Comparison of ENCODE assay signal across 11 cellular contexts in the genomic region with DNA sequence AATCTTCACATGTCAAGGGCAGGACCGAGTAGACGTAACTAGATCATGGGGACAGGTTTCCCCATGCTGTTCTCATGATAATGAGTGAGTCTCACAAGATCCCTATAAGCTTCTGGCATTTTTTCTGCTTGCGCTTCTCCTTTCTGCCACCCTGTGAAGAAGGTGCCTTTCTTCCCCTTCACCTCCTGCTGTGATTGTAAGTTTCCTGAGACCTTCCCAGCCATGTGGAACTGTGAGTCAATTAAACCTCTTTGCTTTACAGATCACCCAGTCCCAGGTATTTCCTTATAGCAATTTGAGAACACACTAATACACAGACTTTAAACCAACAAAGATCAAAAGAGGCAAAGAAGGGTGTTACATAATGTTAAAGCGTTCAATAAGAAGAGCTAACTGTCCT.
"Had no signal": no experiment of that assay in that cellular context is flagged by ENCODE, and none has a peak within 500 bp of the region (broad histone marks: within the 10 kb centered on the region; RNA-seq: fewer than 3 reads in every experiment).

No MANE protein-coding gene starts in this region.

- H3K9ac ChIP-seq: GM23248, KMS-11 had no signal

- H3K27ac Mint-ChIP-seq: HFFc6, IgD-negative memory B cell had no signal

- H3K4me3 ChIP-seq: GM23248, HAP-1, K562 had no signal

- H3K27me3 Mint-ChIP-seq: IgD-negative memory B cell had no signal

- H3K27ac ChIP-seq: GM23248, HL-60, KMS-11 had no signal

- H3K4me3 Mint-ChIP-seq: HFFc6, IgD-negative memory B cell had no signal

- H3K4me1 ChIP-seq: HAP-1 had no signal

- DNase-seq: GM23248, GOT3, H7, HFFc6 had no signal

- H3K36me3 ChIP-seq: HAP-1 had no signal

- ATAC-seq: HCT116, HepG2, K562 had no signal

- H3K4me1 Mint-ChIP-seq: IgD-negative memory B cell had no signal

- H3K9me3 ChIP-seq: HAP-1 had no signal
